9 cellular contexts compared by ENCODE assay signal in the genomic region with DNA sequence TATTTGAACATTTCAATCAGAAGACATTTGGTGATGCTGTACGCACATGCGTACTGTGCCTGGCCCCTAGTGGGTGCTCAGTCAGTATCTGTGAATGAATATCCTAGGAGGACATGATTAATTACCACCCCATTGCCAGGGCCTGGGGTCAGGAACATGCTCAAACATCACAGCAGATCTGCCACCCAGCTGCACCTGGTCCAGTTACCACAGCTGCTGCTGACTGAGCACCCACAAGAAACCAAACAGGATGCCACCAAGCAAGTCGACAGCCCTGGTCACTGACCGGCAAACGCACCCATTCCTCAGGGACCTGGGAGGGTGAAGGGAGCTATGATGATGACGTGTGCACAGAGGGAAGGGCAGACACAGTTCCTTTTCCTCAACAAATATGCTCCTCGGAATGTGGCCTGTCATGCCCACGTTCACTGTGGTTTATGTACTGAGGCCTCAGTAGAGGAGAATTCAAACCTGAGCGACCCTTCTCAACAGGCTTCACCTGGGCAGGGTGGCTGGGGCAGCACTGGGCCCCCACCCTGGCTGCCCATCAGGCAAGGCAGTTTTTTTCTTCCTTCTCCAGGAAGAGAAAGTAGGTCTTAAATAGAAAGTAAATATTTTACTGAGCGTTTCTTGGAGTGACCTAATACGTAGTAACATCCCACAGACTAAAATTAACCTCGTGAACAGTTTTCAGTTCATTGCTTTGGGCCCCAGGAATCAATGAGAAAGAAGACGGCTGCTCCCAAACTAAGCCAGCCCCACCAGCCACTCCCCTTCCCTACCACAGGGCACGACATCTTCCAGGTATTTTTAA. TPM values are rescaled to one million over a fixed set of nuclear protein-coding genes. Genes with fewer than 3 reads are reported as not detected.
DNase-seq lines count a peak whose midpoint lies in the region; ATAC-seq and TF ChIP-seq lines count a peak whose summit lies in the region.
"Had no signal": no experiment of that assay in that cellular context is flagged by ENCODE, and none has a peak within 500 bp of the region (broad histone marks: within the 10 kb centered on the region; RNA-seq: fewer than 3 reads in every experiment).

No MANE protein-coding gene starts in this region.

- peaks cover 100% of the 10 kb centered on the region for H3K79me2 ChIP-seq in mammary epithelial cell (ENCODE audit: insufficient read depth, low read length)

- H3K9ac ChIP-seq in mammary epithelial cell (ENCODE audit: insufficient read depth, low read length) (peak overlapping the region; percentile 40), mucosa of rectum (ENCODE audit: low read depth in 1 of 2, low read length in 2 of 2) (peak overlapping the region; percentile 44 to 53)

- no peak overlapping the region for H2AFZ ChIP-seq in mammary epithelial cell (ENCODE audit: low read depth, low read length)

- peaks cover 36% of the 10 kb centered on the region for H3K4me1 ChIP-seq in right cardiac atrium (ENCODE audit: control insufficient read depth, insufficient read depth, low read length)
- peaks cover 57% of the 10 kb centered on the region for H3K4me1 ChIP-seq in mammary epithelial cell (ENCODE audit: insufficient read depth, low read length)
- peaks cover 50 to 59% of the 10 kb centered on the region in 2 donors for H3K4me1 ChIP-seq in mucosa of rectum (ENCODE audit: control insufficient read depth in 2 of 2, insufficient read depth in 2 of 2, low read length in 2 of 2)
- H3K4me1 ChIP-seq in aorta (ENCODE audit: control insufficient read depth in 1 of 2, insufficient read depth in 2 of 2, low read length in 2 of 2) = peaks cover 0 to 3% of the 10 kb centered on the region in 2 donors

- intact Hi-C loops in right cardiac atrium (cut with DNase I) (loop anchor here in 1 of 4 donors (10.0 kb wide), 1 partner anchor 62 kb away; no protein-coding TSS in a partner anchor), cardiac septum (cut with DNase I) (loop anchor here (5.0 kb wide), 1 partner anchor 155 kb away; no protein-coding TSS in a partner anchor), mammary epithelial cell (cut with micrococcal nuclease) (loop anchor here (2.0 to 5.0 kb wide), 4 partner anchors 22 to 615 kb away; no protein-coding TSS in a partner anchor), aorta (cut with DNase I) (loop anchor here (5.0 kb wide), 2 partner anchors 55 to 60 kb away; no protein-coding TSS in a partner anchor)

- WGBS in right cardiac atrium = 48% methylated on average over 14 of the region's 14 CpGs
- WGBS in mammary epithelial cell (ENCODE audit: low coverage, missing lambda C conversion rate) = 36% methylated on average over 14 of the region's 14 CpGs
- 14% methylated on average over 14 of the region's 14 CpGs for WGBS in aorta, 2 donors

- no peak for TF ChIP-seq CTCF in mammary epithelial cell (conservative IDR thresholded peaks at IDR 0.05 in 1 of 2, IDR thresholded peaks at IDR 0.05 in 1 of 2; ENCODE audit: extremely low read depth in 1 of 2, insufficient read depth in 1 of 2, low read depth in 1 of 2, low read length in 2 of 2)

- DNase-seq in right cardiac atrium = peak in 1 of 3 donors; percentile 39
- no peak for DNase-seq in cardiac septum (ENCODE audit: low spot score)
- DNase-seq in mammary epithelial cell = peak; percentile 96
- DNase-seq in aorta = peak in 1 of 2 donors; percentile 28
- no peak for DNase-seq in cerebellar cortex (ENCODE audit: low spot score)
- DNase-seq in activated CD4-positive, CD25-positive, alpha-beta regulatory T cell treated with anti-CD3 and anti-CD28 coated beads, Interleukin-2, amount 50 U/mL, for 72 hours = no peak
- DNase-seq: CD4-positive, alpha-beta T cell had no signal

- peaks cover 6% of the 10 kb centered on the region for H4K20me1 ChIP-seq in mammary epithelial cell (ENCODE audit: insufficient read depth, low read length)

- TSS peak; percentile 76 for BruUV-seq in mammary epithelial cell (replicated peaks; lab: Mats Ljungman, UMichigan)

- in situ Hi-C loops in mammary epithelial cell (cut with MboI; ENCODE audit: low sequenced_read_pairs in 2 of 2) = no loop called here

- peak overlapping the region; percentile 29 for H3K27ac ChIP-seq in right cardiac atrium (ENCODE audit: low read length)
- H3K27ac ChIP-seq in mammary epithelial cell (ENCODE audit: insufficient read depth, low read depth, low read length) = peak overlapping the region; percentile 81
- H3K27ac ChIP-seq in mucosa of rectum (ENCODE audit: low read depth in 2 of 2, low read length in 2 of 2) = peak overlapping the region; percentile 95 to 97
- H3K27ac ChIP-seq in aorta (ENCODE audit: low read depth in 1 of 2, low read length in 2 of 2) = peak overlapping the region; percentile 53 to 78

- H3K36me3 ChIP-seq in mammary epithelial cell (ENCODE audit: insufficient read depth, low read length) = peaks cover 6% of the 10 kb centered on the region
- H3K36me3 ChIP-seq in mucosa of rectum (ENCODE audit: control insufficient read depth in 2 of 2, insufficient read depth in 2 of 2, low read length in 2 of 2) = no peaks in the 10 kb centered on the region
- no peaks in the 10 kb centered on the region for H3K36me3 ChIP-seq in aorta (ENCODE audit: control insufficient read depth in 1 of 2, insufficient read depth in 2 of 2, low read length in 1 of 2)

- H3K27me3 ChIP-seq in right cardiac atrium (ENCODE audit: control insufficient read depth, insufficient read depth) = no peaks in the 10 kb centered on the region
- H3K27me3 ChIP-seq in mammary epithelial cell (ENCODE audit: insufficient read depth, low read length) = no peaks in the 10 kb centered on the region
- no peaks in the 10 kb centered on the region for H3K27me3 ChIP-seq in mucosa of rectum (ENCODE audit: control insufficient read depth in 2 of 2, insufficient read depth in 2 of 2, low read length in 2 of 2)
- no peaks in the 10 kb centered on the region for H3K27me3 ChIP-seq in aorta (ENCODE audit: control insufficient read depth in 1 of 2, insufficient read depth in 2 of 2, low read length in 1 of 2)

- H3K4me2 ChIP-seq in mammary epithelial cell (ENCODE audit: insufficient read depth, low read depth, low read length) = peak overlapping the region; percentile 43

- dilution Hi-C loops in mammary epithelial cell (cut with HindIII; ENCODE audit: low sequenced_read_pairs) = loop anchor here (5.0 kb wide), 2 partner anchors 55 to 105 kb away; no protein-coding TSS in a partner anchor

- CTCF ChIA-PET in mammary epithelial cell (lab: Charles Lee; ENCODE audit: low non-redundant PET) = interaction anchor here (0.6 to 1.0 kb wide), 3 partner anchors 63 to 154 kb away, joined by 3 to 5 read pairs (median 4); no protein-coding TSS in a partner anchor

- H3K4me3 ChIP-seq in right cardiac atrium (ENCODE audit: low read length) (no peak overlapping the region), mammary epithelial cell (replicated peaks in 1 of 3; ENCODE audit: insufficient read depth in 1 of 3, low read depth in 2 of 3, low read length in 3 of 3) (no peak overlapping the region), mucosa of rectum (ENCODE audit: low read length in 2 of 2) (peak overlapping the region in 1 of 2 donors; percentile 44), aorta (ENCODE audit: low read length in 2 of 2) (no peak overlapping the region)

- ATAC-seq in right cardiac atrium = no peak
- peak; percentile 20 for ATAC-seq in aorta (ENCODE audit: low FRiP score)
- no peak for ATAC-seq in GM21737 (IDR thresholded peaks at IDR 0.05; ENCODE audit: unreplicated experiment)

- H3K9me3 ChIP-seq in right cardiac atrium (ENCODE audit: control insufficient read depth, low read length) = no peaks in the 10 kb centered on the region
- H3K9me3 ChIP-seq in mammary epithelial cell (replicated peaks; ENCODE audit: insufficient read depth, low read length) = no peaks in the 10 kb centered on the region
- no peaks in the 10 kb centered on the region for H3K9me3 ChIP-seq in mucosa of rectum (ENCODE audit: control insufficient read depth in 2 of 2, low read length in 2 of 2)
- H3K9me3 ChIP-seq in aorta (ENCODE audit: control insufficient read depth, low read length) = no peaks in the 10 kb centered on the region

RNA-seq across cellular contexts. Expression of gene CTBP2, which starts 13.4 kb away (rescaled TPM):
- total RNA-seq in right cardiac atrium = 10 to 100 TPM; 36.6 to 38.7 (median 38.0) TPM
- polyA plus RNA-seq in right cardiac atrium = 16.6 TPM
- total RNA-seq in cardiac septum = 35.9 TPM
- total RNA-seq in mammary epithelial cell = 100 to 1,000 TPM; 111 to 126 TPM
- 141 TPM for polyA plus RNA-seq in mammary epithelial cell
- polyA minus RNA-seq in mammary epithelial cell = 123 TPM
- 10 to 100 TPM; 85.5 to 85.7 TPM for total RNA-seq in aorta
- polyA plus RNA-seq in aorta = 10 to 100 TPM; 32.4 to 51.9 TPM

Comparison
In these comparisons a context has a peak if more than half of its experiments do, and no peak if none do; other contexts are left out.
1. H3K27ac ChIP-seq: peak in every context shown above with its lines; median percentile 96 in mucosa of rectum; 81 in mammary epithelial cell; 66 in aorta; 29 in right cardiac atrium.